Comparison of ENCODE assay signal across 26 cellular contexts in genomic region chr11:8701891-8702597, GRCh38. TPM values are rescaled to one million over a fixed set of nuclear protein-coding genes. Genes with fewer than 3 reads are reported as not detected.
DNase-seq lines count a peak whose midpoint lies in the region; ATAC-seq and TF ChIP-seq lines count a peak whose summit lies in the region.
"Had no signal": no experiment of that assay in that cellular context is flagged by ENCODE, and none has a peak within 500 bp of the region (broad histone marks: within the 10 kb centered on the region; RNA-seq: fewer than 3 reads in every experiment).

No MANE protein-coding gene starts in this region.

- H3K36me3 Mint-ChIP-seq in MCF 10A (ENCODE audit: insufficient read depth, unreplicated experiment) = peaks cover 25% of the 10 kb centered on the region
- H3K36me3 Mint-ChIP-seq: activated CD8-positive, alpha-beta memory T cell treated with anti-CD3 and anti-CD28 coated beads, Interleukin-2, amount 10 ng/mL, durations not matched to agents 7 days and 5 days; CD14-positive monocyte had no signal

- H2AFZ ChIP-seq in mesenchymal stem cell (ENCODE audit: low read depth, low read length) = no peak overlapping the region
- H2AFZ ChIP-seq: GM23248 had no signal

- no peak overlapping the region for H3K4me3 Mint-ChIP-seq in MCF 10A (ENCODE audit: unreplicated experiment)
- H3K4me3 Mint-ChIP-seq: activated CD8-positive, alpha-beta memory T cell treated with anti-CD3 and anti-CD28 coated beads, Interleukin-2, amount 10 ng/mL, durations not matched to agents 7 days and 5 days; activated naive CD4-positive, alpha-beta T cell treated with anti-CD3 and anti-CD28 coated beads for 36 hours; CD14-positive monocyte; effector memory CD8-positive, alpha-beta T cell; naive thymus-derived CD4-positive, alpha-beta T cell had no signal

- peak overlapping the region in 1 of 2 experiments; percentile 26 for H3K4ac ChIP-seq in mesenchymal stem cell (ENCODE audit: low read depth in 1 of 2, low read length in 2 of 2)

- no peak overlapping the region for H2BK15ac ChIP-seq in mesenchymal stem cell (ENCODE audit: low read depth, poor library complexity, severe bottlenecking)

- no peaks in the 10 kb centered on the region for H3K27me3 ChIP-seq in breast epithelium
- no peaks in the 10 kb centered on the region for H3K27me3 ChIP-seq in esophagus muscularis mucosa
- no peaks in the 10 kb centered on the region for H3K27me3 ChIP-seq in mesenchymal stem cell (ENCODE audit: control insufficient read depth in 1 of 2, insufficient read depth in 1 of 2, low read length in 2 of 2)
- H3K27me3 ChIP-seq: colonic mucosa, left lung, right atrium auricular region, SJSA1 had no signal

- H3K4me3 ChIP-seq in breast epithelium (no peak overlapping the region), esophagus muscularis mucosa (no peak overlapping the region), mesenchymal stem cell (ENCODE audit: insufficient read depth in 1 of 2, low read depth in 1 of 2, low read length in 2 of 2) (no peak overlapping the region)
- H3K4me3 ChIP-seq: colonic mucosa, GM23248, left lung, right atrium auricular region, SJSA1 had no signal

- no peak for TF ChIP-seq EP300 in esophagus muscularis mucosa (IDR thresholded peaks at IDR 0.05)

- H3K9me3 ChIP-seq in breast epithelium = no peaks in the 10 kb centered on the region
- H3K9me3 ChIP-seq in esophagus muscularis mucosa = no peaks in the 10 kb centered on the region
- H3K9me3 ChIP-seq in mesenchymal stem cell (ENCODE audit: control insufficient read depth, low read length) = peaks cover 5% of the 10 kb centered on the region
- H3K9me3 ChIP-seq: colonic mucosa, left lung, right atrium auricular region, SJSA1 had no signal

- TF ChIP-seq POLR2A in breast epithelium (IDR thresholded peaks at IDR 0.05) = no peak
- TF ChIP-seq POLR2A in esophagus muscularis mucosa (IDR thresholded peaks at IDR 0.05; ENCODE audit: low read depth) = no peak

- no peak overlapping the region for H3K18ac ChIP-seq in mesenchymal stem cell (ENCODE audit: low read depth in 1 of 2, low read length in 2 of 2)

- H2BK120ac ChIP-seq in mesenchymal stem cell (ENCODE audit: low read depth, low read length) = no peak overlapping the region

- TF ChIP-seq CTCF in breast epithelium (IDR thresholded peaks at IDR 0.05) = no peak
- no peak for TF ChIP-seq CTCF in MCF 10A (IDR thresholded peaks at IDR 0.05; ENCODE audit: unreplicated experiment)
- no peak for TF ChIP-seq CTCF in esophagus muscularis mucosa (IDR thresholded peaks at IDR 0.05)

- H3K23ac ChIP-seq in mesenchymal stem cell (ENCODE audit: low read length in 2 of 2) = no peak overlapping the region

- no peaks in the 10 kb centered on the region for H3K4me1 Mint-ChIP-seq in MCF 10A (ENCODE audit: insufficient read depth, unreplicated experiment)

- H3K27me3 Mint-ChIP-seq in MCF 10A (ENCODE audit: insufficient read depth, unreplicated experiment) = no peaks in the 10 kb centered on the region
- H3K27me3 Mint-ChIP-seq: activated CD8-positive, alpha-beta memory T cell treated with anti-CD3 and anti-CD28 coated beads, Interleukin-2, amount 10 ng/mL, durations not matched to agents 7 days and 5 days; naive thymus-derived CD4-positive, alpha-beta T cell had no signal

- H4K91ac ChIP-seq in mesenchymal stem cell (ENCODE audit: low read length) = no peak overlapping the region

- no peaks in the 10 kb centered on the region for H3K36me3 ChIP-seq in breast epithelium
- H3K36me3 ChIP-seq in esophagus muscularis mucosa = peaks cover 35 to 91% (median 84%) of the 10 kb centered on the region in 4 donors
- H3K36me3 ChIP-seq in mesenchymal stem cell (ENCODE audit: control insufficient read depth in 1 of 2, insufficient read depth in 2 of 2, low read depth in 1 of 2, low read length in 2 of 2) = peaks cover 82 to 87% of the 10 kb centered on the region in 2 experiments
- H3K36me3 ChIP-seq: colonic mucosa had no signal

- peaks cover 16% of the 10 kb centered on the region for H3K79me1 ChIP-seq in mesenchymal stem cell (replicated peaks; ENCODE audit: low read length, poor library complexity, severe bottlenecking)

- CTCF ChIA-PET in MCF 10A (lab: Yijun Ruan, JAX) = interaction anchor here (0.5 kb wide), 1 partner anchor 247 kb away, joined by 4 read pairs; no protein-coding TSS in a partner anchor

- H3K4me1 ChIP-seq in breast epithelium (peaks cover 2 to 5% of the 10 kb centered on the region in 2 donors), esophagus muscularis mucosa (peaks cover 20 to 78% (median 60%) of the 10 kb centered on the region in 4 donors), mesenchymal stem cell (ENCODE audit: control insufficient read depth, insufficient read depth, low read depth, low read length) (peaks cover 18% of the 10 kb centered on the region)
- H3K4me1 ChIP-seq: colonic mucosa, left lung had no signal

- no peak overlapping the region for H2BK5ac ChIP-seq in mesenchymal stem cell (ENCODE audit: low read depth, low read length, poor library complexity, severe bottlenecking)

- in situ Hi-C loops in ACHN (cut with HindIII; ENCODE audit: low pct_ligation_motif_present, low pct_unique_long_range_greater_than_20kb, low sequenced_read_pairs) = no loop called here

- no peak overlapping the region for H3K4me2 ChIP-seq in mesenchymal stem cell (ENCODE audit: low read length, poor library complexity, severe bottlenecking)

- H3K9me3 Mint-ChIP-seq in MCF 10A (ENCODE audit: unreplicated experiment) = peaks cover 5% of the 10 kb centered on the region
- H3K9me3 Mint-ChIP-seq: activated naive CD4-positive, alpha-beta T cell treated with anti-CD3 and anti-CD28 coated beads for 36 hours; effector memory CD8-positive, alpha-beta T cell; naive thymus-derived CD4-positive, alpha-beta T cell had no signal

- POLR2A ChIA-PET in MCF 10A (lab: Yijun Ruan, JAX) = no interaction called here

- H3K9ac ChIP-seq in mesenchymal stem cell (ENCODE audit: low read length) = no peak overlapping the region
- H3K9ac ChIP-seq: GM23248 had no signal

- no peak overlapping the region for H3K14ac ChIP-seq in mesenchymal stem cell (ENCODE audit: low read length in 2 of 2)

- intact Hi-C loops in breast epithelium (cut with DNase I; ENCODE audit: low total_unique reads) = loop anchor here (5.0 kb wide), 1 partner anchor 160 kb away; no protein-coding TSS in a partner anchor
- intact Hi-C loops in MCF 10A (cut with micrococcal nuclease) = no loop called here
- intact Hi-C loops in esophagus muscularis mucosa (cut with DNase I) = no loop called here
- intact Hi-C loops in posterior vena cava (cut with DNase I) = loop anchor here in 1 of 2 donors (5.0 kb wide), 1 partner anchor 110 kb away; a partner anchor contains a TSS

- peak overlapping the region; percentile 73 to 98 for H3K27ac ChIP-seq in breast epithelium
- peak overlapping the region; percentile 90 to 97 (median 93) for H3K27ac ChIP-seq in esophagus muscularis mucosa (replicated peaks in 1 of 4)
- no peak overlapping the region for H3K27ac ChIP-seq in mesenchymal stem cell (ENCODE audit: low read length, poor library complexity, severe bottlenecking)
- H3K27ac ChIP-seq: 22Rv1, colonic mucosa, GM23248, left lung, SJSA1 had no signal

- H3K27ac Mint-ChIP-seq in MCF 10A (ENCODE audit: low read depth, unreplicated experiment) = no peak overlapping the region
- H3K27ac Mint-ChIP-seq: activated CD8-positive, alpha-beta memory T cell treated with anti-CD3 and anti-CD28 coated beads, Interleukin-2, amount 10 ng/mL, durations not matched to agents 7 days and 5 days; activated naive CD4-positive, alpha-beta T cell treated with anti-CD3 and anti-CD28 coated beads for 36 hours; effector memory CD8-positive, alpha-beta T cell; naive thymus-derived CD4-positive, alpha-beta T cell had no signal

- DNase-seq in breast epithelium (ENCODE audit: low spot score in 2 of 2) (no peak), MCF 10A (ENCODE audit: unreplicated experiment) (no peak), esophagus muscularis mucosa (ENCODE audit: extremely low spot score) (no peak), posterior vena cava (ENCODE audit: low spot score) (peak; percentile 56), ACHN (no peak), mesenchymal stem cell (no peak)
- DNase-seq: activated CD4-positive, CD25-positive, alpha-beta regulatory T cell; activated CD8-positive, alpha-beta memory T cell treated with anti-CD3 and anti-CD28 coated beads, Interleukin-2, amount 10 ng/mL, durations not matched to agents 7 days and 5 days; activated naive CD4-positive, alpha-beta T cell treated with anti-CD3 and anti-CD28 coated beads for 36 hours; activated T-cell treated with anti-CD3 and anti-CD28 coated beads, Interleukin-2, amount 50 U/mL, for 48 hours; amniotic stem cell; colonic mucosa; effector memory CD8-positive, alpha-beta T cell; GM23248; left lung; naive thymus-derived CD4-positive, alpha-beta T cell; NCI-H1417; NCI-H345; NCI-H774; substantia nigra had no signal

- 89% methylated on average over 10 of the region's 10 CpGs for WGBS in esophagus muscularis mucosa
- WGBS in mesenchymal stem cell = 91% methylated on average over 10 of the region's 10 CpGs

- ATAC-seq in GM21576 (IDR thresholded peaks at IDR 0.05; ENCODE audit: unreplicated experiment) = no peak
- no peak for ATAC-seq in GM19397 (IDR thresholded peaks at IDR 0.05; ENCODE audit: unreplicated experiment)
- ATAC-seq: activated CD8-positive, alpha-beta memory T cell treated with anti-CD3 and anti-CD28 coated beads, Interleukin-2, amount 10 ng/mL, durations not matched to agents 7 days and 5 days; effector memory CD8-positive, alpha-beta T cell; left lung; naive thymus-derived CD4-positive, alpha-beta T cell had no signal

- H2AK5ac ChIP-seq in mesenchymal stem cell (ENCODE audit: low read length, severe bottlenecking) = no peak overlapping the region

- BruUV-seq in MCF 10A (replicated peaks; lab: Mats Ljungman, UMichigan) = no TSS peak

- peak overlapping the region in 1 of 2 experiments; percentile 3 for H2BK12ac ChIP-seq in mesenchymal stem cell (ENCODE audit: low read length in 2 of 2)

- no peak overlapping the region for H4K8ac ChIP-seq in mesenchymal stem cell (ENCODE audit: low read length)

RNA-seq across cellular contexts. Expression of gene RPL27A, which starts 19.5 kb away (rescaled TPM):
- 1,000 to 10,000 TPM in 2 of 3 donors, 100 to 1,000 TPM in 1; 907 to 1,119 (median 1,000) TPM for total RNA-seq in breast epithelium
- 1,377 TPM in 2 replicates for total RNA-seq in MCF 10A (2022)
- 1,000 to 10,000 TPM in 1 of 4 donors, 100 to 1,000 TPM in 3; 665 to 1,629 (median 791) TPM for total RNA-seq in esophagus muscularis mucosa
- 100 to 1,000 TPM; 610 to 698 TPM for total RNA-seq in posterior vena cava
- polyA plus RNA-seq in mesenchymal stem cell (2013, experiment 1 of 2) = 1,998 TPM
- 1,912 TPM for polyA plus RNA-seq in mesenchymal stem cell (2013, experiment 2 of 2)

RNA-seq across cellular contexts. Expression of gene TRIM66, which starts 19.6 kb away (rescaled TPM):
- 10 to 100 TPM in 2 of 3 donors, 1 to 10 TPM in 1; 6.6 to 12.7 (median 11.5) TPM for total RNA-seq in breast epithelium
- 27.3 and 27.4 TPM in 2 replicates for total RNA-seq in MCF 10A (2022)
- total RNA-seq in esophagus muscularis mucosa = 1 to 10 TPM; 2.2 to 5.4 (median 3.1) TPM
- total RNA-seq in posterior vena cava = 10 to 100 TPM in 1 of 2 donors, 1 to 10 TPM in 1; 5.9 to 13.4 TPM
- 1.8 TPM for polyA plus RNA-seq in mesenchymal stem cell (2013, experiment 1 of 2)
- polyA plus RNA-seq in mesenchymal stem cell (2013, experiment 2 of 2) = 1.9 TPM
